ENCODE assay signal across 30 cellular contexts in genomic region chr6:139790527-139790926, GRCh38.
"Had no signal": no experiment of that assay in that cellular context is flagged by ENCODE, and none has a peak within 500 bp of the region (broad histone marks: within the 10 kb centered on the region; RNA-seq: fewer than 3 reads in every experiment).

No MANE protein-coding gene starts in this region.

- H3K27me3 ChIP-seq: ascending aorta, cardiac muscle cell had no signal

- H3K36me3 ChIP-seq: ascending aorta, cardiac muscle cell had no signal

- DNase-seq: activated B cell treated with CpG ODN at 0.5 μM for 24 hours; activated CD4-positive, alpha-beta memory T cell treated with anti-CD3 and anti-CD28 coated beads, Interleukin-2, amount 10 ng/mL, durations not matched to agents 7 days and 5 days; activated CD4-positive, alpha-beta T cell treated with anti-CD3 and anti-CD28 coated beads for 48 hours; activated CD4-positive, alpha-beta T cell treated with anti-CD3 and anti-CD28 coated beads, Interleukin-2, amount 10 ng/mL, durations not matched to agents 7 days and 5 days; activated CD4-positive, alpha-beta T cell treated with anti-CD3 and anti-CD28 coated beads, Interleukin-2, amount 50 U/mL, for 48 hours; activated CD4-positive, CD25-positive, alpha-beta regulatory T cell treated with anti-CD3 and anti-CD28 coated beads, Interleukin-2, amount 50 U/mL, for 72 hours; activated CD8-positive, alpha-beta memory T cell treated with anti-CD3 and anti-CD28 coated beads for 24 hours; activated CD8-positive, alpha-beta memory T cell treated with anti-CD3 and anti-CD28 coated beads, Interleukin-2, amount 10 ng/mL, durations not matched to agents 7 days and 5 days; activated CD8-positive, alpha-beta memory T cell treated with anti-CD3 and anti-CD28 coated beads, Interleukin-2, amount 50 U/mL, for 48 hours; activated CD8-positive, alpha-beta T cell treated with anti-CD3 and anti-CD28 coated beads, Interleukin-2, amount 10 ng/mL, durations not matched to agents 7 days and 5 days; activated effector memory CD4-positive, alpha-beta T cell treated with Interleukin-2 at 50 U/mL for 16 hours; activated gamma-delta T cell; activated naive CD4-positive, alpha-beta T cell treated with anti-CD3 and anti-CD28 coated beads, Interleukin-2, amount 10 ng/mL, durations not matched to agents 7 days and 5 days; activated naive CD4-positive, alpha-beta T cell treated with Interleukin-2 at 50 U/mL for 16 hours; activated naive CD8-positive, alpha-beta T cell treated with anti-CD3 and anti-CD28 coated beads, Interleukin-2, amount 10 ng/mL, durations not matched to agents 7 days and 5 days; activated naive CD8-positive, alpha-beta T cell treated with anti-CD3 and anti-CD28 coated beads, Interleukin-2, amount 50 U/mL, for 24 hours; activated T-cell treated with anti-CD3 and anti-CD28 coated beads, Interleukin-2, amount 50 U/mL, for 24 hours; activated T-cell treated with anti-CD3 and anti-CD28 coated beads, Interleukin-2, amount 50 U/mL, for 48 hours; amygdala; anterior cingulate cortex; caudate nucleus; cerebellar nuclear complex; T-helper 1 cell; T-helper 2 cell; T-helper 9 cell had no signal

- FAIRE-seq: bronchial epithelial cell, TTC549 had no signal

- ATAC-seq: activated CD8-positive, alpha-beta memory T cell treated with anti-CD3 and anti-CD28 coated beads, Interleukin-2, amount 10 ng/mL, durations not matched to agents 7 days and 5 days; activated CD8-positive, alpha-beta T cell treated with anti-CD3 and anti-CD28 coated beads, Interleukin-2, amount 10 ng/mL, durations not matched to agents 7 days and 5 days; activated naive CD8-positive, alpha-beta T cell treated with anti-CD3 and anti-CD28 coated beads, Interleukin-2, amount 50 U/mL, for 24 hours had no signal

- H3K27ac ChIP-seq: ascending aorta, cardiac muscle cell, VCaP had no signal

- H3K4me3 ChIP-seq: ascending aorta, cardiac muscle cell had no signal

- H3K4me1 ChIP-seq: ascending aorta had no signal
